ENCODE assay signal across 9 cellular contexts in genomic region chr2:152542995-152543481, GRCh38.
DNase-seq lines count a peak whose midpoint lies in the region; ATAC-seq, FAIRE-seq and TF ChIP-seq lines count a peak whose summit lies in the region.
"Had no signal": no experiment of that assay in that cellular context is flagged by ENCODE, and none has a peak within 500 bp of the region (broad histone marks: within the 10 kb centered on the region; RNA-seq: fewer than 3 reads in every experiment).

No MANE protein-coding gene starts in this region.

- no peak for FAIRE-seq in GM19239 (lab: Jason Lieb, UNC)

- no peak overlapping the region for H3K4me3 ChIP-seq in AG09309 (ENCODE audit: control insufficient read depth, low read depth, low read length)
- H3K4me3 ChIP-seq in NT2/D1 (ENCODE audit: insufficient read length, low read depth) = no peak overlapping the region
- no peak overlapping the region for H3K4me3 ChIP-seq in epithelial cell of proximal tubule (ENCODE audit: low read depth, low read length)

- peaks cover 6% of the 10 kb centered on the region for H3K36me3 ChIP-seq in NT2/D1 (ENCODE audit: insufficient read depth, insufficient read length, low read length)

- TF ChIP-seq CTCF in AG09309 (IDR thresholded peaks at IDR 0.05; ENCODE audit: control insufficient read depth, insufficient read depth, low read depth, low read length, missing control alignments) (no peak), epithelial cell of proximal tubule (conservative IDR thresholded peaks at IDR 0.05; ENCODE audit: low read depth, low read length) (no peak), nephron progenitor cell (IDR thresholded peaks at IDR 0.05) (no peak), omental fat pad (IDR thresholded peaks at IDR 0.05) (no peak)

- H3K9ac ChIP-seq in NT2/D1 (ENCODE audit: insufficient read length, low read depth) = peak overlapping the region; percentile 4

- no peaks in the 10 kb centered on the region for H3K27me3 ChIP-seq in NT2/D1 (ENCODE audit: insufficient read depth, insufficient read length)

- peak overlapping the region; percentile 72 for H3K27ac Mint-ChIP-seq in nephron progenitor cell
- H3K27ac Mint-ChIP-seq: T-helper 17 cell had no signal

- H3K4me1 Mint-ChIP-seq in nephron progenitor cell = peaks cover 24% of the 10 kb centered on the region
- H3K4me1 Mint-ChIP-seq: T-helper 17 cell had no signal

- DNase-seq in AG09309 (ENCODE audit: low read depth) (peak; percentile 85), NT2/D1 (ENCODE audit: low read depth, low spot score) (peak; percentile 58), epithelial cell of proximal tubule (ENCODE audit: low read depth) (peak; percentile 92), nephron progenitor cell (no peak), omental fat pad (ENCODE audit: low spot score) (no peak), GM19239 (ENCODE audit: insufficient read length, low spot score) (no peak), NCI-H1417 treated with DMSO at 0.1 percent for 48 hours (lab: John Stamatoyannopoulos, UW) (no peak)
- DNase-seq: T-helper 17 cell had no signal

- H3K27me3 Mint-ChIP-seq in nephron progenitor cell (ENCODE audit: low read depth, poor library complexity) = no peaks in the 10 kb centered on the region

- no peaks in the 10 kb centered on the region for H3K4me1 ChIP-seq in NT2/D1 (ENCODE audit: insufficient read depth, insufficient read length)

- H3K36me3 Mint-ChIP-seq in nephron progenitor cell (ENCODE audit: low read depth) = peaks cover 26% of the 10 kb centered on the region

- no peaks in the 10 kb centered on the region for H3K9me3 Mint-ChIP-seq in nephron progenitor cell

- H3K4me3 Mint-ChIP-seq in nephron progenitor cell = no peak overlapping the region
- H3K4me3 Mint-ChIP-seq: T-helper 17 cell had no signal

- ATAC-seq in omental fat pad (ENCODE audit: low FRiP score) (no peak), HG02981 (IDR thresholded peaks at IDR 0.05; ENCODE audit: unreplicated experiment) (no peak)
- ATAC-seq: T-helper 17 cell had no signal

- no peaks in the 10 kb centered on the region for H3K9me3 ChIP-seq in NT2/D1 (ENCODE audit: insufficient read depth, low read length)

Comparison
In these comparisons a context has a peak if more than half of its experiments do, and no peak if none do; other contexts are left out.
1. DNase-seq: peak in AG09309 (single experiment), NT2/D1 (single experiment) and epithelial cell of proximal tubule (single experiment); none in nephron progenitor cell (single experiment), omental fat pad (single experiment), GM19239 (single experiment) and NCI-H1417 treated with DMSO at 0.1 percent for 48 hours (single experiment).